ENCODE assay signal across 34 cellular contexts in the genomic region with DNA sequence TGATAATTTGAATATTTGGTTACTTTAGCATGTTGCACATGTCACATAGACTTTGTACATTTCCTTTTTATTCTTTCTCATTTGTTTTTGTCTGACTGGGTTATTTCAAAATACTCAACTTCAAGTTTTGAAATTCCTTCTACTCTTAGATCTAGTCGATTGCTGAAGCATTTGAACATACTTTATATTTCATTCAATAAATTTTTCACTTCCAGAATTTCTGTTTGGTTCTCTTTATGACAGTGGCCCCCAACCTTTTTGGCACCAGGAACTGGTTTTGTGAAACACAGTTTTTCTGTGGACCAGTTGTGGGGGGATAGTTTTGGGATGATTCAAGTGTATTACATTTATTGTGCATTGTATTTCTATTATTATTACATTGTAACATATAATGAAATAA.
"Had no signal": no experiment of that assay in that cellular context is flagged by ENCODE, and none has a peak within 500 bp of the region (broad histone marks: within the 10 kb centered on the region; RNA-seq: fewer than 3 reads in every experiment).

No MANE protein-coding gene starts in this region.

- H3K36me3 ChIP-seq: adrenal gland, ascending aorta, brain microvascular endothelial cell, breast epithelium, cardiac muscle cell had no signal

- FAIRE-seq: astrocyte, bronchial epithelial cell had no signal

- H3K27ac ChIP-seq: adrenal gland, ascending aorta, body of pancreas, brain microvascular endothelial cell, breast epithelium, cardiac muscle cell had no signal

- DNase-seq: activated effector memory CD4-positive, alpha-beta T cell treated with anti-CD3 and anti-CD28 coated beads, Interleukin-2, amount 50 U/mL, for 16 hours; activated effector memory CD4-positive, alpha-beta T cell treated with Interleukin-2 at 50 U/mL for 16 hours; activated gamma-delta T cell; activated gamma-delta T cell treated with Interleukin-2 at 50 U/mL for 16 hours; activated naive CD4-positive, alpha-beta T cell; activated naive CD4-positive, alpha-beta T cell treated with anti-CD3 and anti-CD28 coated beads for 36 hours; activated naive CD4-positive, alpha-beta T cell treated with anti-CD3 and anti-CD28 coated beads, Interleukin-2, amount 10 ng/mL, durations not matched to agents 7 days and 5 days; activated naive CD4-positive, alpha-beta T cell treated with anti-CD3 and anti-CD28 coated beads, Interleukin-2, amount 50 U/mL, for 16 hours; activated naive CD4-positive, alpha-beta T cell treated with Interleukin-2 at 50 U/mL for 16 hours; activated naive CD8-positive, alpha-beta T cell treated with anti-CD3 and anti-CD28 coated beads for 36 hours; activated naive CD8-positive, alpha-beta T cell treated with anti-CD3 and anti-CD28 coated beads, Interleukin-2, amount 10 ng/mL, durations not matched to agents 7 days and 5 days; activated naive CD8-positive, alpha-beta T cell treated with anti-CD3 and anti-CD28 coated beads, Interleukin-2, amount 50 U/mL, for 24 hours; activated T-cell treated with anti-CD3 and anti-CD28 coated beads, Interleukin-2, amount 50 U/mL, for 1 hour; activated T-cell treated with anti-CD3 and anti-CD28 coated beads, Interleukin-2, amount 50 U/mL, for 24 hours; activated T-cell treated with anti-CD3 and anti-CD28 coated beads, Interleukin-2, amount 50 U/mL, for 4 hours; activated T-cell treated with anti-CD3 and anti-CD28 coated beads, Interleukin-2, amount 50 U/mL, for 48 hours; activated T-cell treated with anti-CD3 and anti-CD28 coated beads, Interleukin-2, amount 50 U/mL, for 72 hours; adrenal gland; amniotic stem cell; amygdala; anterior cingulate cortex; aorta; body of pancreas; brain microvascular endothelial cell; caudate nucleus; central memory CD4-positive, alpha-beta T cell; cerebellar nuclear complex had no signal

- H3K9me3 ChIP-seq: adrenal gland, body of pancreas had no signal

- H3K27me3 ChIP-seq: adrenal gland, ascending aorta, body of pancreas, brain microvascular endothelial cell, breast epithelium, cardiac muscle cell had no signal

- H3K4me3 ChIP-seq: adrenal gland, ascending aorta, body of pancreas, breast epithelium, cardiac muscle cell had no signal

- H3K4me1 ChIP-seq: adrenal gland, ascending aorta, body of pancreas, breast epithelium had no signal

- ATAC-seq: activated naive CD4-positive, alpha-beta T cell treated with anti-CD3 and anti-CD28 coated beads, Interleukin-2, amount 50 U/mL, for 72 hours; activated naive CD8-positive, alpha-beta T cell treated with anti-CD3 and anti-CD28 coated beads, Interleukin-2, amount 50 U/mL, for 24 hours; activated T-cell treated with anti-CD3 and anti-CD28 coated beads, Interleukin-2, amount 50 U/mL, for 4 hours; activated T-cell treated with anti-CD3 and anti-CD28 coated beads, Interleukin-2, amount 50 U/mL, for 72 hours; activated T-helper 17 cell treated with anti-CD3 and anti-CD28 coated beads, Interleukin-2, amount 50 U/mL, for 72 hours; body of pancreas had no signal
